Comparison of ENCODE assay signal across 7 cellular contexts in the genomic region with DNA sequence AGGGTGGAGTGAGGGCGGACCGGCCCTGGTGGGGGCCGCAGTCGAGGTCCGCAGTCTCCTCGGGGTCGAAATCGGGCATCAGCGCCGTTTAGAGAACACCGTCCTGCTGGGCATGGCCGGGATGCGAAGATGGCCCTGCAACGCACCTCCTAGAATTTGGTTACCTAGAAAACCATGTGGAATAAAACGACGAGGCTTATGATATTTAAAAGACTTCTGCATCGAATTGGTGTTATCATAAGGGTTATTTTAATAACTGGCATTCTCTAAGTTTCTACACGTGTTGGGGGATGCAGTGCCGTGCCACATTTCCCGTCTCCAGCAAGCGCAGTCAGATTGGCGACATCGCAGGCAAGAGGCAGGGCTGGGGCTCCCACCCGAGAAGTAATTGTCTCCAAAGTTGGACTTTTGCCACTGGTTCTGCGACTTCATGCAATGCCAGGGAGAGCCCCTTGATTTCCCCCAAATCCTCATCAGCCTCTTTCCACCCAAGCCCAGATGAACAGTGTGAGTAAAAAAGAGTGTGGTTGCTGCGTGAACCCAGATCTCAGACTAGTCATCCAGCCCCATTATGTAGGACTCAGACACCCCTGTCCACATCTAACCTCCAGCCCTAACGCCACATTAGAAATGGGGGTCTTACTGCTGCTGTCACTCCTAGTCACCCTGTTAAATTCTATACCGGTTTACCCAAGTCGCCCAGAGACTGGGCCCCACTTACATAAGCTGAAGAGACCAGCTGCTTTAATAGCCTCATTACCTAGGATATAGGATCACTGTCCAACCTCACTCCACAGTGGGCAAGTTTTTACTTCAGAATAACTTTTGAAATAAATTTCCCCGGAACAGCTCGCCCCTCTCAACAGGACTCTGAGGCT. TPM values are rescaled to one million over a fixed set of nuclear protein-coding genes. Genes with fewer than 3 reads are reported as not detected.
DNase-seq lines count a peak whose midpoint lies in the region; ATAC-seq and TF ChIP-seq lines count a peak whose summit lies in the region.

No MANE protein-coding gene starts in this region.

- H2BK15ac ChIP-seq in mesendoderm (replicated peaks; ENCODE audit: low read depth) = no peak overlapping the region

- peak overlapping the region; percentile 89 for H3K56ac ChIP-seq in mesendoderm (ENCODE audit: low read length)

- DNase-seq in GM23248 (peak; percentile 40), cerebellum (ENCODE audit: low spot score) (peak; percentile 52), mesendoderm (no peak), superior temporal gyrus (ENCODE audit: extremely low spot score) (peak; percentile 75), SK-N-DZ (ENCODE audit: low spot score) (no peak), ureter (ENCODE audit: low spot score) (no peak)

- H3K36me3 ChIP-seq in GM23248 (ENCODE audit: low read depth) (no peaks in the 10 kb centered on the region), mesendoderm (ENCODE audit: control insufficient read depth, insufficient read depth, low read length) (no peaks in the 10 kb centered on the region)

- H3K27ac ChIP-seq in GM23248 (peak overlapping the region; percentile 88), mesendoderm (ENCODE audit: low read depth, low read length) (no peak overlapping the region)

- ATAC-seq in SK-N-SH treated with all-trans-retinoic acid at 6 μM for 48 hours = no peak

- no peaks in the 10 kb centered on the region for H3K27me3 ChIP-seq in GM23248 (replicated peaks; ENCODE audit: insufficient read depth)
- no peaks in the 10 kb centered on the region for H3K27me3 ChIP-seq in mesendoderm (ENCODE audit: insufficient read depth, low read length, poor library complexity)

- H2BK5ac ChIP-seq in mesendoderm (ENCODE audit: low read length) = no peak overlapping the region

- H4K8ac ChIP-seq in mesendoderm (ENCODE audit: low read depth, low read length) = no peak overlapping the region

- H3K23ac ChIP-seq in mesendoderm (ENCODE audit: low read length) = no peak overlapping the region

- peak overlapping the region; percentile 91 for H3K9ac ChIP-seq in GM23248
- peak overlapping the region; percentile 92 for H3K9ac ChIP-seq in mesendoderm (ENCODE audit: low read length)

- H3K9me2 ChIP-seq in GM23248 (ENCODE audit: insufficient read depth) = no peaks in the 10 kb centered on the region

- peaks cover 25% of the 10 kb centered on the region for H3F3A ChIP-seq in GM23248 (ENCODE audit: insufficient read depth)

- no peaks in the 10 kb centered on the region for H3K9me3 ChIP-seq in GM23248 (ENCODE audit: low read depth)

- peak overlapping the region; percentile 77 for H2AFZ ChIP-seq in GM23248

- H3K4me3 ChIP-seq in GM23248 (peak overlapping the region; percentile 85), mesendoderm (ENCODE audit: low read length) (peak overlapping the region; percentile 70)

- peak overlapping the region; percentile 70 for H3K4ac ChIP-seq in mesendoderm (ENCODE audit: low read depth, low read length)

- H4K5ac ChIP-seq in mesendoderm (ENCODE audit: low read length) = no peak overlapping the region

- H3K4me2 ChIP-seq in GM23248 (ENCODE audit: unreplicated experiment) (peak overlapping the region; percentile 87), mesendoderm (ENCODE audit: low read length) (peak overlapping the region; percentile 68)

- 10 to 13% methylated on average over 31 of the region's 31 CpGs for WGBS in GM23248 (ENCODE audit: low coverage in 1 of 2, low lambda C conversion rate in 2 of 2, missing lambda C conversion rate in 2 of 2), 2 experiments
- no CpG with 5 or more reads among the region's 31 CpGs for WGBS in mesendoderm (ENCODE audit: extremely low coverage, insufficient coverage, low lambda C conversion rate)

- H4K20me1 ChIP-seq in GM23248 (ENCODE audit: insufficient read depth) = no peaks in the 10 kb centered on the region

- H3K4me1 ChIP-seq in GM23248 (ENCODE audit: insufficient read depth) (peaks cover 17% of the 10 kb centered on the region), mesendoderm (ENCODE audit: control insufficient read depth, low read depth, low read length) (peaks cover 16% of the 10 kb centered on the region)

- no peaks in the 10 kb centered on the region for H3K79me1 ChIP-seq in mesendoderm (ENCODE audit: low read length)

- in situ Hi-C loops in GM23248 (cut with MboI) = no loop called here

- H2AK5ac ChIP-seq in mesendoderm (ENCODE audit: low read length) = no peak overlapping the region

- H2BK120ac ChIP-seq in mesendoderm (ENCODE audit: low read depth, low read length) = no peak overlapping the region

- H3K79me2 ChIP-seq in GM23248 (ENCODE audit: insufficient read depth) = no peaks in the 10 kb centered on the region
- H3K79me2 ChIP-seq in mesendoderm (ENCODE audit: control insufficient read depth, insufficient read depth, low read length) = no peaks in the 10 kb centered on the region

- peak overlapping the region; percentile 77 for H3K18ac ChIP-seq in mesendoderm (ENCODE audit: low read length)

TF ChIP-seq in SK-N-SH treated with all-trans-retinoic acid at 6 μM for 48 hours, 23 proteins besides CTCF, POLR2A, EP300 and RAD21:
- TF ChIP-seq ZNF70 (CRISPR knock-in tag; IDR thresholded peaks at IDR 0.05) (no peak), ZFP30 (CRISPR knock-in tag; IDR thresholded peaks at IDR 0.05) (0 out of 2 replicates have a peak, but pooled peaks have one; percentile 5)
- TF ChIP-seq, protein P1, sequence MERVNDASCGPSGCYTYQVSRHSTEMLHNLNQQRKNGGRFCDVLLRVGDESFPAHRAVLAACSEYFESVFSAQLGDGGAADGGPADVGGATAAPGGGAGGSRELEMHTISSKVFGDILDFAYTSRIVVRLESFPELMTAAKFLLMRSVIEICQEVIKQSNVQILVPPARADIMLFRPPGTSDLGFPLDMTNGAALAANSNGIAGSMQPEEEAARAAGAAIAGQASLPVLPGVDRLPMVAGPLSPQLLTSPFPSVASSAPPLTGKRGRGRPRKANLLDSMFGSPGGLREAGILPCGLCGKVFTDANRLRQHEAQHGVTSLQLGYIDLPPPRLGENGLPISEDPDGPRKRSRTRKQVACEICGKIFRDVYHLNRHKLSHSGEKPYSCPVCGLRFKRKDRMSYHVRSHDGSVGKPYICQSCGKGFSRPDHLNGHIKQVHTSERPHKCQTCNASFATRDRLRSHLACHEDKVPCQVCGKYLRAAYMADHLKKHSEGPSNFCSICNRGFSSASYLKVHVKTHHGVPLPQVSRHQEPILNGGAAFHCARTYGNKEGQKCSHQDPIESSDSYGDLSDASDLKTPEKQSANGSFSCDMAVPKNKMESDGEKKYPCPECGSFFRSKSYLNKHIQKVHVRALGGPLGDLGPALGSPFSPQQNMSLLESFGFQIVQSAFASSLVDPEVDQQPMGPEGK (CRISPR knock-in tag; IDR thresholded peaks at IDR 0.05; ENCODE audit: borderline replicate concordance) = 0 out of 2 replicates have a peak, but pooled peaks have one; percentile 37

RNA-seq across cellular contexts. Expression of a gene that starts 0.6 kb away (rescaled TPM):
- 1.6 and 5.7 TPM in 2 replicates for total RNA-seq in GM23248 (2014; rRNA removed; shearing (Covaris generic))
- polyA plus RNA-seq in GM23248 (2016; fragmentation: Nextera tagmentation; extraction: Ambion mirVana) = 13.3 and 15.2 TPM in 2 replicates
- total RNA-seq in cerebellum (3.1 TPM), ureter (23.3 TPM)
- polyA plus RNA-seq in mesendoderm (2013, experiment 1 of 2) = 3.6 TPM
- polyA plus RNA-seq in mesendoderm (2013, experiment 2 of 2) = 4.6 TPM
- polyA plus RNA-seq in SK-N-DZ (2014; cell fraction: cytosol; rRNA removed) = 5.4 and 17.8 TPM in 2 replicates
- 3.5 and 4.6 TPM in 2 replicates for polyA plus RNA-seq in SK-N-DZ (2014; cell fraction: nucleus; rRNA removed)

RNA-seq across cellular contexts. Expression of a gene that starts 40.4 kb away (rescaled TPM):
- total RNA-seq in GM23248 (2014; rRNA removed; shearing (Covaris generic)) = not detected in 2 replicates
- polyA plus RNA-seq in GM23248 (2016; fragmentation: Nextera tagmentation; extraction: Ambion mirVana) = not detected in 2 replicates
- total RNA-seq in cerebellum (1.2 TPM), ureter (not detected)
- polyA plus RNA-seq in mesendoderm (2013, experiment 1 of 2) = 0.04 TPM
- polyA plus RNA-seq in mesendoderm (2013, experiment 2 of 2) = 0.04 TPM
- 0.02 and 2.5 TPM in 2 replicates for polyA plus RNA-seq in SK-N-DZ (2014; cell fraction: cytosol; rRNA removed)
- polyA plus RNA-seq in SK-N-DZ (2014; cell fraction: nucleus; rRNA removed) = 0.42 and 0.46 TPM in 2 replicates

RNA-seq across cellular contexts. Expression of a gene that starts 57.2 kb away (rescaled TPM):
- total RNA-seq in GM23248 (2014; rRNA removed; shearing (Covaris generic)) = not detected in 2 replicates
- polyA plus RNA-seq in GM23248 (2016; fragmentation: Nextera tagmentation; extraction: Ambion mirVana) = not detected in 2 replicates
- total RNA-seq in cerebellum (not detected), ureter (not detected)
- not detected for polyA plus RNA-seq in mesendoderm (2013, experiment 1 of 2)
- not detected for polyA plus RNA-seq in mesendoderm (2013, experiment 2 of 2)
- not detected in 2 replicates for polyA plus RNA-seq in SK-N-DZ (2014; cell fraction: cytosol; rRNA removed)
- polyA plus RNA-seq in SK-N-DZ (2014; cell fraction: nucleus; rRNA removed) = not detected in 2 replicates

Comparison
In these comparisons a context has a peak if more than half of its experiments do, and no peak if none do; other contexts are left out.
1. DNase-seq: peak in GM23248 (single experiment), cerebellum (single experiment) and superior temporal gyrus (single experiment); none in mesendoderm (single experiment), SK-N-DZ (single experiment) and ureter (single experiment).